ENCODE assay signal across 1 cellular context in the genomic region with DNA sequence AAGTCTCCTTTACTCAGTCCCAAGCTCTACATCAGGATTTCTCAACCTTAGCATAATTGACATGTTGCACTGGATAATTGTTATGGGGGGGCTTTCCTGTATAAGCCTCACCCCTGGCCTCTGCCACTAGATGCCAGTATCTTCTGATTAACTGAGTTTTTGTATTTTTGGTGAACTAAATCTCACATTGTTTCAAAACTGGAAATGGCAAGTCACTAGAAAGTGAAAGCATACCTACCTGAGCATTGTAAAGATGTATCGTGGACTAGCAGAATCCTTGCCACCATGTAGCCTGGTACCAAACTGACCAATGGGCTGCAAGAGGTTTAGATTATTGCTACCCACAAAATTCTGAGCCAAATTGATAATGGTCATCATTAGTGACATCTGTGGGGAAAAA.
TF ChIP-seq lines count a peak whose summit lies in the region.

No MANE protein-coding gene starts in this region.

TF ChIP-seq in GM12878, 131 proteins besides CTCF, POLR2A, EP300 and RAD21:
- TF ChIP-seq IKZF1 (conservative IDR thresholded peaks at IDR 0.05) (no peak), IKZF2 (IDR thresholded peaks at IDR 0.05) (no peak), BMI1 (IDR thresholded peaks at IDR 0.05; ENCODE audit: borderline replicate concordance) (no peak), TBL1XR1 (IDR thresholded peaks at IDR 0.05; ENCODE audit: low read depth, low read length) (no peak), HDAC6 (IDR thresholded peaks at IDR 0.05; ENCODE audit: unreplicated experiment) (no peak)
- TF ChIP-seq, protein P1, sequence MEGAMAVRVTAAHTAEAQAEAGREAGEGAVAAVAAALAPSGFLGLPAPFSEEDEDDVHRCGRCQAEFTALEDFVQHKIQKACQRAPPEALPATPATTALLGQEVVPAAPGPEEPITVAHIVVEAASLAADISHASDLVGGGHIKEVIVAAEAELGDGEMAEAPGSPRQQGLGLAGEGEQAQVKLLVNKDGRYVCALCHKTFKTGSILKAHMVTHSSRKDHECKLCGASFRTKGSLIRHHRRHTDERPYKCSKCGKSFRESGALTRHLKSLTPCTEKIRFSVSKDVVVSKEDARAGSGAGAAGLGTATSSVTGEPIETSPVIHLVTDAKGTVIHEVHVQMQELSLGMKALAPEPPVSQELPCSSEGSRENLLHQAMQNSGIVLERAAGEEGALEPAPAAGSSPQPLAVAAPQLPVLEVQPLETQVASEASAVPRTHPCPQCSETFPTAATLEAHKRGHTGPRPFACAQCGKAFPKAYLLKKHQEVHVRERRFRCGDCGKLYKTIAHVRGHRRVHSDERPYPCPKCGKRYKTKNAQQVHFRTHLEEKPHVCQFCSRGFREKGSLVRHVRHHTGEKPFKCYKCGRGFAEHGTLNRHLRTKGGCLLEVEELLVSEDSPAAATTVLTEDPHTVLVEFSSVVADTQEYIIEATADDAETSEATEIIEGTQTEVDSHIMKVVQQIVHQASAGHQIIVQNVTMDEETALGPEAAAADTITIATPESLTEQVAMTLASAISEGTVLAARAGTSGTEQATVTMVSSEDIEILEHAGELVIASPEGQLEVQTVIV (IDR thresholded peaks at IDR 0.05; ENCODE audit: borderline replicate concordance, partially characterized antibody), result no peak
- TF ChIP-seq, protein P2, sequence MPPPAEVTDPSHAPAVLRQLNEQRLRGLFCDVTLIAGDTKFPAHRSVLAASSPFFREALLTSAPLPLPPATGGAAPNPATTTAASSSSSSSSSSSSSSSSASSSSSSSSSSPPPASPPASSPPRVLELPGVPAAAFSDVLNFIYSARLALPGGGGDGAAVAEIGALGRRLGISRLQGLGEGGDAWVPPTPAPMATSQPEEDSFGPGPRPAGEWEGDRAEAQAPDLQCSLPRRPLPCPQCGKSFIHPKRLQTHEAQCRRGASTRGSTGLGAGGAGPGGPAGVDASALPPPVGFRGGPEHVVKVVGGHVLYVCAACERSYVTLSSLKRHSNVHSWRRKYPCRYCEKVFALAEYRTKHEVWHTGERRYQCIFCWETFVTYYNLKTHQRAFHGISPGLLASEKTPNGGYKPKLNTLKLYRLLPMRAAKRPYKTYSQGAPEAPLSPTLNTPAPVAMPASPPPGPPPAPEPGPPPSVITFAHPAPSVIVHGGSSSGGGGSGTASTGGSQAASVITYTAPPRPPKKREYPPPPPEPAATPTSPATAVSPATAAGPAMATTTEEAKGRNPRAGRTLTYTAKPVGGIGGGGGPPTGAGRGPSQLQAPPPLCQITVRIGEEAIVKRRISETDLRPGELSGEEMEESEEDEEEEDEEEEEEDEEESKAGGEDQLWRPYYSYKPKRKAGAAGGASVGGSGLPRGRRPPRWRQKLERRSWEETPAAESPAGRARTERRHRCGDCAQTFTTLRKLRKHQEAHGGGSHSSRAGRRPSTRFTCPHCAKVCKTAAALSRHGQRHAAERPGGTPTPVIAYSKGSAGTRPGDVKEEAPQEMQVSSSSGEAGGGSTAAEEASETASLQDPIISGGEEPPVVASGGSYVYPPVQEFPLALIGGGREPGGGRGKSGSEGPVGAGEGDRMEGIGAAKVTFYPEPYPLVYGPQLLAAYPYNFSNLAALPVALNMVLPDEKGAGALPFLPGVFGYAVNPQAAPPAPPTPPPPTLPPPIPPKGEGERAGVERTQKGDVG (CRISPR knock-in tag; IDR thresholded peaks at IDR 0.05), result no peak
